Comparison of ENCODE assay signal across 21 cellular contexts in the genomic region with DNA sequence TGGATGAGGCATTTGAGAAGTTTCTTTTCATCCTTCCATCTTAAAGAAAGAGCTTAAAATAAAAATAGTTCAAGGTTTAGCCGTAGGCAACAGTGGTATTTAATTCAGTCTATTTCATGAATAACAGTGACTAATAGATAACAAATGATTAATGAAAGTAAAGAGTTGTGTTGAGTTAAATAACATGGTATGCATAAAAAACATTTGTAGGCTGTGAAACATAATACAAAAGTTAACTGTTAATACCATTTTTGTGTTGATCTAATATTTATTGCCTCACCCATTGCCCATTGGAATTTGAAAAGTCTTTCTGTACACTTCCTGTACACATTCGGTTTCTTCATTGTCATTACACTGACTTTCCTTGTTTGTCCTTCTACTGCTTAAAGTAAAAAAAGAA.
DNase-seq lines count a peak whose midpoint lies in the region; ATAC-seq and TF ChIP-seq lines count a peak whose summit lies in the region.
"Had no signal": no experiment of that assay in that cellular context is flagged by ENCODE, and none has a peak within 500 bp of the region (broad histone marks: within the 10 kb centered on the region; RNA-seq: fewer than 3 reads in every experiment).

No MANE protein-coding gene starts in this region.

- DNase-seq in EH (ENCODE audit: low read depth) (peak; percentile 32), amniotic epithelial cell (ENCODE audit: low read depth) (peak; percentile 20), fibroblast of the aortic adventitia (ENCODE audit: low read depth) (peak; percentile 17), renal cortical epithelial cell (ENCODE audit: low read depth) (peak; percentile 68), NK-92 (lab: John Stamatoyannopoulos, UW; ENCODE audit: unreplicated experiment) (no peak)
- no peak for DNase-seq in activated CD4-positive, alpha-beta T cell treated with anti-CD3 and anti-CD28 coated beads for 48 hours
- DNase-seq: 8988T; BE2C; C1 segment of cervical spinal cord; CD4-positive, CD25-positive, alpha-beta regulatory T cell; CD8-positive, alpha-beta memory T cell; COR-L47; DMS 273 treated with DMSO at 0.1 percent for 48 hours; DMS53; DND-41; GDM1; GOT3; H7; HFFc6 had no signal

- ATAC-seq in HG03460 (IDR thresholded peaks at IDR 0.05; ENCODE audit: unreplicated experiment) = no peak
- ATAC-seq: HCT116 had no signal

- H3K4me3 ChIP-seq in fibroblast of the aortic adventitia (ENCODE audit: low read depth, low read length) = no peak overlapping the region

- TF ChIP-seq CTCF in fibroblast of the aortic adventitia (IDR thresholded peaks at IDR 0.05; ENCODE audit: insufficient read depth, low read length) = no peak

Comparison
In these comparisons a context has a peak if more than half of its experiments do, and no peak if none do; other contexts are left out.
1. DNase-seq: peak in EH (single experiment), amniotic epithelial cell (single experiment), fibroblast of the aortic adventitia (single experiment) and renal cortical epithelial cell (single experiment); none in NK-92 (single experiment) and activated CD4-positive, alpha-beta T cell treated with anti-CD3 and anti-CD28 coated beads for 48 hours (single experiment).